In genomic region chr6:3162565-3163247, GRCh38 we compare ENCODE assay signal across 8 cellular contexts. TPM values are rescaled to one million over a fixed set of nuclear protein-coding genes. Genes with fewer than 3 reads are reported as not detected.
DNase-seq lines count a peak whose midpoint lies in the region; ATAC-seq and TF ChIP-seq lines count a peak whose summit lies in the region.

No MANE protein-coding gene starts in this region.

- peak; percentile 37 for TF ChIP-seq CTCF in type B pancreatic cell (conservative IDR thresholded peaks at IDR 0.05)

- H3K36me3 Mint-ChIP-seq in activated naive CD4-positive, alpha-beta T cell treated with anti-CD3 and anti-CD28 coated beads, Interleukin-2, amount 10 ng/mL, durations not matched to agents 7 days and 5 days: peaks cover 4% of the 10 kb centered on the region
- peaks cover 4% of the 10 kb centered on the region for H3K36me3 Mint-ChIP-seq in type B pancreatic cell

- CTCF ChIA-PET in activated naive CD4-positive, alpha-beta T cell treated with anti-CD3 and anti-CD28 coated beads, Interleukin-2, amount 10 ng/mL, durations not matched to agents 7 days and 5 days (lab: Charles Lee): no interaction called here

- H3K4me3 ChIP-seq in neuron (ENCODE audit: low read length): peak overlapping the region; percentile 79

- H3K4me1 Mint-ChIP-seq in activated naive CD4-positive, alpha-beta T cell treated with anti-CD3 and anti-CD28 coated beads, Interleukin-2, amount 10 ng/mL, durations not matched to agents 7 days and 5 days: peaks cover 27% of the 10 kb centered on the region
- H3K4me1 Mint-ChIP-seq in type B pancreatic cell (ENCODE audit: unreplicated experiment): peaks cover 44% of the 10 kb centered on the region

- no peaks in the 10 kb centered on the region for H3K36me3 ChIP-seq in KOPT-K1 (ENCODE audit: insufficient read depth, low read length)
- H3K36me3 ChIP-seq in neuron (ENCODE audit: insufficient read depth, low read length): no peaks in the 10 kb centered on the region

- ATAC-seq in GM21723 (IDR thresholded peaks at IDR 0.05; ENCODE audit: unreplicated experiment): peak; percentile 76

- H3K9me3 Mint-ChIP-seq in activated naive CD4-positive, alpha-beta T cell treated with anti-CD3 and anti-CD28 coated beads, Interleukin-2, amount 10 ng/mL, durations not matched to agents 7 days and 5 days: peaks cover 3% of the 10 kb centered on the region
- H3K9me3 Mint-ChIP-seq in type B pancreatic cell: no peaks in the 10 kb centered on the region

- peak overlapping the region; percentile 75 for H3K27ac Mint-ChIP-seq in activated naive CD4-positive, alpha-beta T cell treated with anti-CD3 and anti-CD28 coated beads, Interleukin-2, amount 10 ng/mL, durations not matched to agents 7 days and 5 days
- peak overlapping the region; percentile 85 for H3K27ac Mint-ChIP-seq in type B pancreatic cell

- no peaks in the 10 kb centered on the region for H3K9me3 ChIP-seq in KOPT-K1 (ENCODE audit: insufficient read depth, low read length, poor library complexity, severe bottlenecking)
- no peaks in the 10 kb centered on the region for H3K9me3 ChIP-seq in neuron (ENCODE audit: low read length)

- H2AFZ ChIP-seq in neuron (ENCODE audit: low read depth, low read length): peak overlapping the region; percentile 91

- peaks cover 82% of the 10 kb centered on the region for H3K27me3 Mint-ChIP-seq in activated naive CD4-positive, alpha-beta T cell treated with anti-CD3 and anti-CD28 coated beads, Interleukin-2, amount 10 ng/mL, durations not matched to agents 7 days and 5 days
- H3K27me3 Mint-ChIP-seq in type B pancreatic cell: peaks cover 22% of the 10 kb centered on the region

- peak overlapping the region; percentile 77 for H3K4me3 Mint-ChIP-seq in activated naive CD4-positive, alpha-beta T cell treated with anti-CD3 and anti-CD28 coated beads, Interleukin-2, amount 10 ng/mL, durations not matched to agents 7 days and 5 days
- H3K4me3 Mint-ChIP-seq in type B pancreatic cell: peak overlapping the region; percentile 88

- DNase-seq in Daoy (ENCODE audit: low read depth) (peak; percentile 86), SIG-M5 (lab: John Stamatoyannopoulos, UW) (peak; percentile 21), germinal center (ENCODE audit: low spot score) (peak; percentile 91), type B pancreatic cell (ENCODE audit: extremely low spot score, unreplicated experiment) (peak; percentile 81)
- peak; percentile 66 for DNase-seq in activated naive CD4-positive, alpha-beta T cell treated with anti-CD3 and anti-CD28 coated beads, Interleukin-2, amount 10 ng/mL, durations not matched to agents 7 days and 5 days

- no peaks in the 10 kb centered on the region for H3K27me3 ChIP-seq in neuron (ENCODE audit: insufficient read depth, low read length)

- peak overlapping the region; percentile 57 for H3K27ac ChIP-seq in KOPT-K1 (ENCODE audit: low read depth, low read length, poor library complexity, severe bottlenecking)

- peaks cover 53% of the 10 kb centered on the region for H3K4me1 ChIP-seq in neuron (ENCODE audit: insufficient read depth, low read length)

RNA-seq across cellular contexts. Expression of gene TUBB2A, which starts 5.4 kb away (rescaled TPM):
- total RNA-seq in Daoy (2014; rRNA removed; shearing (Covaris generic)): 145 and 146 TPM in 2 replicates
- total RNA-seq in type B pancreatic cell (ENCODE audit: low replicate concordance): 51.8 and 62.9 TPM in 2 replicates

RNA-seq across cellular contexts. Expression of gene BPHL, which starts 44.2 kb away (rescaled TPM):
- 20.0 and 20.4 TPM in 2 replicates for total RNA-seq in Daoy (2014; rRNA removed; shearing (Covaris generic))
- 50.3 and 56.2 TPM in 2 replicates for total RNA-seq in type B pancreatic cell (ENCODE audit: low replicate concordance)

Comparison
In these comparisons a context has a peak if more than half of its experiments do, and no peak if none do; other contexts are left out.
1. Peak in every context shown above with its lines: DNase-seq, ATAC-seq, H3K4me3 ChIP-seq and H3K27ac ChIP-seq.
2. DNase-seq: peak in every context shown above with its lines; median percentile 91 in germinal center; 86 in Daoy; 81 in type B pancreatic cell; 66 in activated naive CD4-positive, alpha-beta T cell treated with anti-CD3 and anti-CD28 coated beads, Interleukin-2, amount 10 ng/mL, durations not matched to agents 7 days and 5 days; 21 in SIG-M5.